ENCODE assay signal across 19 cellular contexts in the genomic region with DNA sequence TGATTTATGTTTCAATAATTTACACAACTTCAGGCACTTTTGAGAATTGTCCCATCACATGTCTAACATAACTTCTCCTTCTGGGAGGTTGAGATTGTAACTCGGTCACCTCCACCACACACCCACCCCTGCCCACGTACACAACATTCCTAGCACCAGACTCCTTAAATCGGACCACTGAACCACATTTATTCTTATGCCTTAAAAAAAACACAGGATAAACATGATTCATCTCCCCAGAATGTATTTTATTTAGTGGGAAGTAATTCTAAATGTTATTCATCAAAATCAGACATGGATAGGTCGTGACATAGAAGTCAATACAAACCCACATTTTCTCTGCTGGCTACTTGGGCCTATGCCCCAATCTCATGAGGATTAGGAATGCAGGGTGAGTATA. TPM values are rescaled to one million over a fixed set of nuclear protein-coding genes. Genes with fewer than 3 reads are reported as not detected.
A peak's percentile ranks its signal among the peaks of the same experiment; 100 is the strongest.
DNase-seq lines count a peak whose midpoint lies in the region; ATAC-seq and TF ChIP-seq lines count a peak whose summit lies in the region.
"Had no signal": no experiment of that assay in that cellular context is flagged by ENCODE, and none has a peak within 500 bp of the region (broad histone marks: within the 10 kb centered on the region; RNA-seq: fewer than 3 reads in every experiment).

No MANE protein-coding gene starts in this region.

- no peaks in the 10 kb centered on the region for H3K9me3 Mint-ChIP-seq in osteocyte (ENCODE audit: unreplicated experiment)
- H3K9me3 Mint-ChIP-seq: activated T-helper 1 cell treated with anti-CD3 and anti-CD28 coated beads, Interleukin-12 subunit alpha, Interleukin-12 subunit beta, Interleukin-2, Interleukin-4 antibody, amounts not matched to agents 30 ng/mL and 10 ng/mL and 1 ng/mL, durations not matched to agents 14 hours and 24 hours and 36 hours; GM23338 had no signal

- H3K4me1 Mint-ChIP-seq in osteocyte (ENCODE audit: unreplicated experiment): peaks cover 9% of the 10 kb centered on the region
- H3K4me1 Mint-ChIP-seq: GM23338 had no signal

- no peak overlapping the region for H3K4me3 Mint-ChIP-seq in osteocyte (ENCODE audit: unreplicated experiment)
- H3K4me3 Mint-ChIP-seq: activated T-helper 1 cell treated with anti-CD3 and anti-CD28 coated beads, Interleukin-12 subunit alpha, Interleukin-12 subunit beta, Interleukin-2, Interleukin-4 antibody, amounts not matched to agents 30 ng/mL and 10 ng/mL and 1 ng/mL, durations not matched to agents 14 hours and 24 hours and 36 hours; GM23338 had no signal

- intact Hi-C loops in left ventricle myocardium superior (cut with micrococcal nuclease): no loop called here

- H3K4me3 ChIP-seq in choroid plexus epithelial cell (ENCODE audit: low read depth, low read length): no peak overlapping the region
- H3K4me3 ChIP-seq: GM23338, mucosa of descending colon, thoracic aorta had no signal

- ATAC-seq in left ventricle myocardium superior: no peak
- ATAC-seq: GM23338, mucosa of descending colon had no signal

- H3K27me3 Mint-ChIP-seq in osteocyte (ENCODE audit: unreplicated experiment): no peaks in the 10 kb centered on the region

- TF ChIP-seq CTCF in choroid plexus epithelial cell (conservative IDR thresholded peaks at IDR 0.05; ENCODE audit: low read depth, low read length) (no peak), osteocyte (IDR thresholded peaks at IDR 0.05) (no peak), GM13976 (IDR thresholded peaks at IDR 0.05; ENCODE audit: borderline replicate concordance, control extremely low read depth, extremely low read depth, insufficient read depth, missing control alignments) (no peak)

- in situ Hi-C loops in GM13976 (cut with MboI; ENCODE audit: low sequenced_read_pairs, unreplicated experiment): no loop called here

- no peaks in the 10 kb centered on the region for H3K36me3 Mint-ChIP-seq in osteocyte (ENCODE audit: unreplicated experiment)

- peak overlapping the region; percentile 39 for H3K27ac Mint-ChIP-seq in osteocyte (ENCODE audit: unreplicated experiment)
- H3K27ac Mint-ChIP-seq: activated T-helper 1 cell treated with anti-CD3 and anti-CD28 coated beads, Interleukin-12 subunit alpha, Interleukin-12 subunit beta, Interleukin-2, Interleukin-4 antibody, amounts not matched to agents 30 ng/mL and 10 ng/mL and 1 ng/mL, durations not matched to agents 14 hours and 24 hours and 36 hours; GM23338 had no signal

- peak; percentile 68 for DNase-seq in AG20443 (ENCODE audit: low spot score)
- DNase-seq in M059J (ENCODE audit: low read depth): peak; percentile 76
- DNase-seq in choroid plexus epithelial cell (ENCODE audit: low read depth): peak; percentile 56
- no peak for DNase-seq in osteocyte (ENCODE audit: extremely low spot score, unreplicated experiment)
- no peak for DNase-seq in GM13976 (ENCODE audit: low spot score)
- no peak for DNase-seq in stimulated activated CD8-positive, alpha-beta memory T cell treated with anti-CD3 and anti-CD28 coated beads, Interleukin-4, amount 100 ng/mL, for 48 hours
- DNase-seq in left ventricle myocardium superior: no peak
- no peak for DNase-seq in NCI-H2171 (lab: John Stamatoyannopoulos, UW)
- DNase-seq: activated CD4-positive, alpha-beta T cell treated with anti-CD3 and anti-CD28 coated beads, Interleukin-2, amount 50 U/mL, for 4 hours; aorta; effector CD4-positive, alpha-beta T cell; islet precursor cell; mucosa of descending colon; NCI-H187; NCI-H69; posterior cingulate gyrus had no signal

RNA-seq across cellular contexts. Expression of gene SNTN, which starts 3.0 kb away (rescaled TPM):
- 0.10 TPM in 1 of 2 replicates, not detected in the other for total RNA-seq in M059J (2014; rRNA removed; shearing (Covaris generic))
- total RNA-seq in osteocyte (not detected in 2 replicates), left ventricle myocardium superior (not detected)
- total RNA-seq: activated T-helper 1 cell treated with anti-CD3 and anti-CD28 coated beads, Interleukin-12 subunit alpha, Interleukin-12 subunit beta, Interleukin-2, Interleukin-4 antibody, amounts not matched to agents 30 ng/mL and 10 ng/mL and 1 ng/mL, durations not matched to agents 14 hours and 24 hours and 36 hours; aorta; GM23338; thoracic aorta had no signal

Comparison
In these comparisons a context has a peak if more than half of its experiments do, and no peak if none do; other contexts are left out.
1. DNase-seq: peak in AG20443 (single experiment), M059J (single experiment) and choroid plexus epithelial cell (single experiment); none in osteocyte (single experiment), GM13976 (single experiment), stimulated activated CD8-positive, alpha-beta memory T cell treated with anti-CD3 and anti-CD28 coated beads, Interleukin-4, amount 100 ng/mL, for 48 hours (single experiment), left ventricle myocardium superior (single experiment) and NCI-H2171 (single experiment).